8 cellular contexts compared by ENCODE assay signal in the genomic region with DNA sequence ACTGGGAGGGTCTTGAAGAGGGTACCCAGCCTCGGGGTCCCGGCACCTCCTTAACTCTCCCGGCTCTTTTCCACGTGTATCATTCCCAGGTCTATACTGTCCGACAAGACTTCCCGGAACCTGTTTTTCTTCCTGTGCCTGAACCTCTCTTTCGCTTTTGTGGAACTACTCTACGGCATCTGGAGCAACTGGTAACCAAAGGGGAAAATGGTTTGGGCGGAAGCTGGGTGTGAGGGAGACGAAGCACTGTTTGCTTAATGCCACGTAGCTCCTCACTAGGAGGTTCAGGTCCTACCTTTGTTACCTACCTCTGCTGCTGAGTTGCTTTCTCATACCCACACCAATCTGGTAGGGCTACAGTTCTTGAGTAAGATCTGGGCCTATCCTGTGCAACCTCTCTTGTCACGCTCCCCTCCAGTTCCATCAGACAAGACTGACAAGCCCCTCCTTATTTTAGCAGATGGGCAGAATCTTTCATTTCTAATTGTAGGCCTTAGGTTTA. TPM values are rescaled to one million over a fixed set of nuclear protein-coding genes. Genes with fewer than 3 reads are reported as not detected.
DNase-seq lines count a peak whose midpoint lies in the region; ATAC-seq and TF ChIP-seq lines count a peak whose summit lies in the region.

No MANE protein-coding gene starts in this region.

- peaks cover 2% of the 10 kb centered on the region for H3K27me3 Mint-ChIP-seq in glutamatergic neuron (ENCODE audit: unreplicated experiment)

- peak; percentile 8 for DNase-seq in DMS153 (lab: John Stamatoyannopoulos, UW)
- DNase-seq in HK-2 (ENCODE audit: unreplicated experiment): peak; percentile 41
- peak; percentile 64 for DNase-seq in RPMI7951 (ENCODE audit: low read depth)
- peak in 3 of 4 experiments; percentile 8 to 36 (median 11) for DNase-seq in activated naive CD4-positive, alpha-beta T cell (lab: John Stamatoyannopoulos, UW)
- DNase-seq in glutamatergic neuron: no peak
- DNase-seq in putamen (ENCODE audit: low spot score): peak; percentile 35
- DNase-seq in epidermal melanocyte (ENCODE audit: insufficient read length, low spot score): no peak

- H3K4me3 Mint-ChIP-seq in glutamatergic neuron (ENCODE audit: unreplicated experiment): peak overlapping the region; percentile 98

- peak overlapping the region; percentile 95 for H3K27ac Mint-ChIP-seq in glutamatergic neuron (ENCODE audit: unreplicated experiment)

- H3K9me3 Mint-ChIP-seq in glutamatergic neuron (ENCODE audit: unreplicated experiment): peaks cover 5% of the 10 kb centered on the region

- H3K4me1 Mint-ChIP-seq in glutamatergic neuron (ENCODE audit: low read depth, unreplicated experiment): peaks cover 9% of the 10 kb centered on the region

- TF ChIP-seq CTCF in glutamatergic neuron (IDR thresholded peaks at IDR 0.05; ENCODE audit: partially characterized antibody, unreplicated experiment): no peak

- ATAC-seq in GM19463 (IDR thresholded peaks at IDR 0.05; ENCODE audit: unreplicated experiment): peak; percentile 20

- no peaks in the 10 kb centered on the region for H3K36me3 Mint-ChIP-seq in glutamatergic neuron (ENCODE audit: unreplicated experiment)

RNA-seq across cellular contexts. Expression of gene SLC30A7, which starts 0.6 kb away (rescaled TPM):
- 35.0 and 44.9 TPM in 2 replicates for total RNA-seq in RPMI7951 (2014; rRNA removed; shearing (Covaris generic))
- 21.5 TPM for total RNA-seq in glutamatergic neuron (ENCODE audit: unreplicated experiment)

RNA-seq across cellular contexts. Expression of gene EXTL2, which starts 1.9 kb away (rescaled TPM):
- total RNA-seq in RPMI7951 (2014; rRNA removed; shearing (Covaris generic)): 50.6 and 57.2 TPM in 2 replicates
- 27.9 TPM for total RNA-seq in glutamatergic neuron (ENCODE audit: unreplicated experiment)

Comparison
In these comparisons a context has a peak if more than half of its experiments do, and no peak if none do; other contexts are left out.
1. DNase-seq: peak in DMS153 (single experiment), HK-2 (single experiment), RPMI7951 (single experiment), activated naive CD4-positive, alpha-beta T cell (3 of 4) and putamen (single experiment); none in glutamatergic neuron (single experiment) and epidermal melanocyte (single experiment).